ENCODE assay signal across 8 cellular contexts in the genomic region with DNA sequence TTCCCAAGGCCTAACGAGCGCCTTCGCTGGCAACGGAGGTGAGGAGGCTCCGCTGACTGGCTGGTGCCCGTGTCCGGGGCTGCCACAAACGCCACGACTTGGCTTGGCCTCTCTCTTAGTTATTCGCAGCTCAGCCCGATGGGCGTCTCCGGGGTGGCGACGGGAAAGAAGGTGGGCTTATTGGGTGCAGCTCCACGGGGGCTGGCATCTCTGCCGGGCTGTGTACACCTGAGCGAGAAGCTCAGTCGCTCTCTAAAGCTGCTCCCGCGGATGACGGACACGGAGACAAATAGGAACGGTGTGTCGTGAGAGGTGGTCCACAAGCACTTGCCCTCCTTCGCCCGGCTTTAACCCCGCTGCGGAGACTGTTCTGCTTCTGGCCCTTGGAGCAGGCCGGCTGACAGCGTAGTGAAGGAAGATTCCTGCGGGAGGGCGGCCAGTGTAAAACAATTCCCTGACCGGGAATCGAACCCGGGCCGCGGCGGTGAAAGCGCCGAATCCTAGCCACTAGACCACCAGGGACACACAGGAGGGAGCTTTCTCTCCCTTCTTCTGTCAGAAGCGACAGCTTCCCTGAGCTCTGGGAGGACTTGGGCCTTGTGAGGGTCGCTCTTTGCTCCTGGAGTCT. TPM values are rescaled to one million over a fixed set of nuclear protein-coding genes. Genes with fewer than 3 reads are reported as not detected.
DNase-seq lines count a peak whose midpoint lies in the region; ATAC-seq and TF ChIP-seq lines count a peak whose summit lies in the region.
"Not testable (repeated sequence)": the region's sequence is repeated elsewhere in the genome, so short reads cannot be mapped to it uniquely, and the experiment has no call there.

No MANE protein-coding gene starts in this region.

- not testable (repeated sequence) for H4K91ac ChIP-seq in mesenchymal stem cell (ENCODE audit: low read length)

- CTCF ChIA-PET in activated CD8-positive, alpha-beta T cell treated with anti-CD3 and anti-CD28 coated beads for 36 hours (lab: Charles Lee); mammary epithelial cell (lab: Charles Lee; ENCODE audit: low non-redundant PET): not testable (repeated sequence)

- intact Hi-C loops in activated CD8-positive, alpha-beta T cell treated with anti-CD3 and anti-CD28 coated beads for 36 hours (cut with micrococcal nuclease); mammary epithelial cell (cut with micrococcal nuclease); head of caudate nucleus (cut with DNase I); gastrocnemius medialis (cut with DNase I; ENCODE audit: low total_unique reads); tibial artery (cut with DNase I; ENCODE audit: low total_unique reads): not testable (repeated sequence)

- H3K9me3 ChIP-seq in DOHH2 (ENCODE audit: control insufficient read depth, insufficient read depth, low read length); MG63; mammary epithelial cell (replicated peaks; ENCODE audit: insufficient read depth, low read length); mesenchymal stem cell (ENCODE audit: control insufficient read depth, low read length); gastrocnemius medialis; tibial artery: not testable (repeated sequence)

- H2BK15ac ChIP-seq in mesenchymal stem cell (ENCODE audit: low read depth, poor library complexity, severe bottlenecking), result not testable (repeated sequence)

- H3K27me3 Mint-ChIP-seq in activated CD8-positive, alpha-beta T cell treated with anti-CD3 and anti-CD28 coated beads for 36 hours, result peaks cover 32% of the 10 kb centered on the region

- H2BK5ac ChIP-seq in mesenchymal stem cell (ENCODE audit: low read depth, low read length, poor library complexity, severe bottlenecking), result not testable (repeated sequence)

- not testable (repeated sequence) for H3K27me3 ChIP-seq in DOHH2 (ENCODE audit: control insufficient read depth, low read length); MG63; mammary epithelial cell (ENCODE audit: insufficient read depth, low read length)
- peaks cover 5 to 12% of the 10 kb centered on the region in 2 experiments for H3K27me3 ChIP-seq in mesenchymal stem cell (ENCODE audit: control insufficient read depth in 1 of 2, insufficient read depth in 1 of 2, low read length in 2 of 2)
- H3K27me3 ChIP-seq in gastrocnemius medialis, result peaks cover 21 to 32% (median 30%) of the 10 kb centered on the region in 3 donors
- H3K27me3 ChIP-seq in tibial artery, result peaks cover 0 to 47% of the 10 kb centered on the region in 2 donors

- not testable (repeated sequence) for H3K14ac ChIP-seq in mesenchymal stem cell (ENCODE audit: low read length in 2 of 2)

- in situ Hi-C loops in mammary epithelial cell (cut with MboI; ENCODE audit: low sequenced_read_pairs in 2 of 2); gastrocnemius medialis (cut with MboI; ENCODE audit: low sequenced_read_pairs in 4 of 4): not testable (repeated sequence)

- POLR2A ChIA-PET in activated CD8-positive, alpha-beta T cell treated with anti-CD3 and anti-CD28 coated beads for 36 hours (lab: Charles Lee), result not testable (repeated sequence)

- H3K9me3 Mint-ChIP-seq in activated CD8-positive, alpha-beta T cell treated with anti-CD3 and anti-CD28 coated beads for 36 hours, result not testable (repeated sequence)

- not testable (repeated sequence) for H2BK12ac ChIP-seq in mesenchymal stem cell (ENCODE audit: low read length in 2 of 2)

- H3K23ac ChIP-seq in mesenchymal stem cell (ENCODE audit: low read length in 2 of 2), result not testable (repeated sequence)

- H3K9me2 ChIP-seq in DOHH2 (replicated peaks; ENCODE audit: control insufficient read depth, low read length), result not testable (repeated sequence)

- not testable (repeated sequence) for H4K20me1 ChIP-seq in DOHH2 (ENCODE audit: control insufficient read depth, insufficient read depth, low read depth, low read length); mammary epithelial cell (ENCODE audit: insufficient read depth, low read length)

- not testable (repeated sequence) for H3F3A ChIP-seq in DOHH2 (ENCODE audit: control insufficient read depth, insufficient read depth)

- H3K4me3 Mint-ChIP-seq in activated CD8-positive, alpha-beta T cell treated with anti-CD3 and anti-CD28 coated beads for 36 hours, result peak overlapping the region; percentile 68

- not testable (repeated sequence) for H3K4ac ChIP-seq in mesenchymal stem cell (ENCODE audit: low read depth in 1 of 2, low read length in 2 of 2)

- not testable (repeated sequence) for TF ChIP-seq CTCF in DOHH2 (IDR thresholded peaks at IDR 0.05; ENCODE audit: low read depth, low read length, poor library complexity, severe bottlenecking); activated CD8-positive, alpha-beta T cell treated with anti-CD3 and anti-CD28 coated beads for 36 hours (IDR thresholded peaks at IDR 0.05); mammary epithelial cell (conservative IDR thresholded peaks at IDR 0.05 in 1 of 2, IDR thresholded peaks at IDR 0.05 in 1 of 2; ENCODE audit: extremely low read depth in 1 of 2, insufficient read depth in 1 of 2, low read depth in 1 of 2, low read length in 2 of 2); gastrocnemius medialis (IDR thresholded peaks at IDR 0.05 in 4 of 5, conservative IDR thresholded peaks at IDR 0.05 in 1 of 5); tibial artery (IDR thresholded peaks at IDR 0.05)

- peak overlapping the region; percentile 57 for H3K27ac Mint-ChIP-seq in activated CD8-positive, alpha-beta T cell treated with anti-CD3 and anti-CD28 coated beads for 36 hours

- peak; percentile 89 for ATAC-seq in activated CD8-positive, alpha-beta T cell treated with anti-CD3 and anti-CD28 coated beads for 36 hours
- peak; percentile 45 to 61 for ATAC-seq in gastrocnemius medialis

- H3K79me2 ChIP-seq in DOHH2 (ENCODE audit: control insufficient read depth, low read length); mammary epithelial cell (ENCODE audit: insufficient read depth, low read length): not testable (repeated sequence)

- H3K18ac ChIP-seq in mesenchymal stem cell (ENCODE audit: low read depth in 1 of 2, low read length in 2 of 2), result not testable (repeated sequence)

- DNase-seq in MG63 (peak; percentile 90), mammary epithelial cell (peak; percentile 71), head of caudate nucleus (peak in 41 of 42 donors; percentile 48 to 93 (median 81)), mesenchymal stem cell (peak; percentile 80), gastrocnemius medialis (peak in 1 of 2 donors; percentile 25), tibial artery (peak; percentile 42 to 73)
- DNase-seq in activated CD8-positive, alpha-beta T cell treated with anti-CD3 and anti-CD28 coated beads for 36 hours, result peak; percentile 73

- not testable (repeated sequence) for H3K4me1 Mint-ChIP-seq in activated CD8-positive, alpha-beta T cell treated with anti-CD3 and anti-CD28 coated beads for 36 hours (ENCODE audit: low read depth)

- dilution Hi-C loops in mammary epithelial cell (cut with HindIII; ENCODE audit: low sequenced_read_pairs), result not testable (repeated sequence)

- H3K36me3 ChIP-seq in DOHH2 (ENCODE audit: control insufficient read depth, low read length); MG63; mammary epithelial cell (ENCODE audit: insufficient read depth, low read length); mesenchymal stem cell (ENCODE audit: control insufficient read depth in 1 of 2, insufficient read depth in 2 of 2, low read depth in 1 of 2, low read length in 2 of 2); gastrocnemius medialis; tibial artery: not testable (repeated sequence)

- not testable (repeated sequence) for TF ChIP-seq POLR2A in gastrocnemius medialis (IDR thresholded peaks at IDR 0.05)

- H3K4me2 ChIP-seq in DOHH2 (ENCODE audit: low read length) (peak overlapping the region; percentile 41), mesenchymal stem cell (ENCODE audit: low read length, poor library complexity, severe bottlenecking) (peak overlapping the region; percentile 4)
- not testable (repeated sequence) for H3K4me2 ChIP-seq in mammary epithelial cell (ENCODE audit: insufficient read depth, low read depth, low read length)

- H2AFZ ChIP-seq in mammary epithelial cell (ENCODE audit: low read depth, low read length), result not testable (repeated sequence)
- H2AFZ ChIP-seq in mesenchymal stem cell (ENCODE audit: low read depth, low read length), result peak overlapping the region; percentile 4

- H3K4me3 ChIP-seq in DOHH2 (ENCODE audit: low read length) (peak overlapping the region; percentile 43; the same call in 1 of the 2 replicates), mesenchymal stem cell (ENCODE audit: insufficient read depth in 1 of 2, low read depth in 1 of 2, low read length in 2 of 2) (peak overlapping the region in 1 of 2 experiments; percentile 33), gastrocnemius medialis (peak overlapping the region in 3 of 4 donors; percentile 25 to 34 (median 27)), tibial artery (peak overlapping the region in 1 of 2 donors; percentile 20)
- not testable (repeated sequence) for H3K4me3 ChIP-seq in MG63; mammary epithelial cell (replicated peaks in 1 of 3; ENCODE audit: insufficient read depth in 1 of 3, low read depth in 2 of 3, low read length in 3 of 3)

- not testable (repeated sequence) for H2BK120ac ChIP-seq in mesenchymal stem cell (ENCODE audit: low read depth, low read length)

- H4K8ac ChIP-seq in mesenchymal stem cell (ENCODE audit: low read length), result not testable (repeated sequence)

- 12% methylated on average over 17 of the region's 43 CpGs for WGBS in mammary epithelial cell (ENCODE audit: low coverage, missing lambda C conversion rate)
- WGBS in mesenchymal stem cell, result 3% methylated on average over 14 of the region's 43 CpGs

- H3K36me3 Mint-ChIP-seq in activated CD8-positive, alpha-beta T cell treated with anti-CD3 and anti-CD28 coated beads for 36 hours (ENCODE audit: low read depth), result not testable (repeated sequence)

- H3K79me1 ChIP-seq in mesenchymal stem cell (replicated peaks; ENCODE audit: low read length, poor library complexity, severe bottlenecking), result not testable (repeated sequence)

- not testable (repeated sequence) for H3K4me1 ChIP-seq in DOHH2 (ENCODE audit: control insufficient read depth, low read length); mammary epithelial cell (ENCODE audit: insufficient read depth, low read length); mesenchymal stem cell (ENCODE audit: control insufficient read depth, insufficient read depth, low read depth, low read length); gastrocnemius medialis
- peaks cover 0 to 13% (median 5%) of the 10 kb centered on the region in 4 donors for H3K4me1 ChIP-seq in tibial artery

- not testable (repeated sequence) for H2AK5ac ChIP-seq in mesenchymal stem cell (ENCODE audit: low read length, severe bottlenecking)

- H3K9ac ChIP-seq in mammary epithelial cell (ENCODE audit: insufficient read depth, low read length); mesenchymal stem cell (ENCODE audit: low read length): not testable (repeated sequence)

- not testable (repeated sequence) for H3K27ac ChIP-seq in DOHH2 (ENCODE audit: low read depth, low read length); mammary epithelial cell (ENCODE audit: insufficient read depth, low read depth, low read length); mesenchymal stem cell (ENCODE audit: low read length, poor library complexity, severe bottlenecking); gastrocnemius medialis; tibial artery

- BruUV-seq in mammary epithelial cell (replicated peaks; lab: Mats Ljungman, UMichigan), result TSS peak; percentile 98

RNA-seq across cellular contexts. Expression of gene RNU1-1, which starts 20.9 kb away (rescaled TPM):
- total RNA-seq in MG63 (2014; rRNA removed; shearing (Covaris generic); ENCODE audit: low replicate concordance), result not detected in 2 replicates
- total RNA-seq in activated CD8-positive, alpha-beta T cell treated with anti-CD3 and anti-CD28 coated beads for 36 hours, result 1,000 to 10,000 TPM in 1 of 2 experiments, 100 to 1,000 TPM in 1; 820 to 1,043 TPM
- total RNA-seq in mammary epithelial cell (1,000 to 10,000 TPM in 1 of 2 donors, under 1 TPM in 1; under 0.01 to 1,042 TPM), gastrocnemius medialis (under 1 TPM in 1 of 4 donors, not detected in 3; under 0.01 TPM)
- polyA plus RNA-seq in mammary epithelial cell, result not detected
- polyA minus RNA-seq in mammary epithelial cell, result under 0.01 TPM
- polyA plus RNA-seq in mesenchymal stem cell (2013, experiment 1 of 2), result not detected
- not detected for polyA plus RNA-seq in mesenchymal stem cell (2013, experiment 2 of 2)
